17 cellular contexts compared by ENCODE assay signal in the genomic region with DNA sequence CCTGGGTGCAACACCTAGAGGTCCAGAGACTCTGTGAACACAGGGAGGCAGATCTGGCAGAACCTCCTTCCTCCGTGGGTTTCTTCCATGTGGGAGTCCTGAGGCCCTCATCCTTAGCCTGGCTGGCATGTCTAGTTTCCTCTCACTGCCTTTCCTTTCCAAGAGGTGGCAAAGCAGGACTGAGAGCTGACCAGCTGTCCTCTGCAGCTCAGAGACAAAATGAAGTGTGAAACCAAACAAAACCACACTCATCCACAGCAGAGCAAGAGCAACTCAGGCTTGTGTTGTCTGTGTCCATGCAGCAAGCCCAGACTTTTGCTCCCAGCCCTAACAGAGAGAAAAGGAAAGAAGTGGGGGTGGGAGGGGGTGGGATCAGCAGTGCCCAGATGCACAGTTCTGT.
"Had no signal": no experiment of that assay in that cellular context is flagged by ENCODE, and none has a peak within 500 bp of the region (broad histone marks: within the 10 kb centered on the region; RNA-seq: fewer than 3 reads in every experiment).

No MANE protein-coding gene starts in this region.

- H3K9me3 ChIP-seq: adrenal gland, lower lobe of right lung had no signal

- H3K36me3 ChIP-seq: adrenal gland, esophagus muscularis mucosa, lower lobe of right lung had no signal

- H3K4me1 ChIP-seq: lower lobe of right lung had no signal

- H3K27me3 ChIP-seq: adrenal gland, esophagus muscularis mucosa had no signal

- H3K27ac ChIP-seq: adrenal gland, esophagus muscularis mucosa, lower lobe of right lung, skin epidermis had no signal

- H3K4me3 ChIP-seq: adrenal gland, esophagus muscularis mucosa, lower lobe of right lung, skin epidermis had no signal

- DNase-seq: activated CD4-positive, alpha-beta T cell treated with anti-CD3 and anti-CD28 coated beads for 4 hours; activated CD8-positive, alpha-beta T cell treated with anti-CD3 and anti-CD28 coated beads for 36 hours; activated effector memory CD4-positive, alpha-beta T cell treated with Interleukin-2 at 50 U/mL for 16 hours; activated naive CD4-positive, alpha-beta T cell treated with anti-CD3 and anti-CD28 coated beads, Interleukin-2, amount 50 U/mL, for 16 hours; activated T-cell treated with anti-CD3 and anti-CD28 coated beads, Interleukin-2, amount 50 U/mL, for 4 hours; adrenal gland; cortex of kidney; effector CD4-positive, alpha-beta T cell; left colon; lower lobe of right lung; midbrain; posterior cingulate gyrus; stimulated activated naive CD8-positive, alpha-beta T cell treated with anti-CD3 and anti-CD28 coated beads, Interleukin-15, amount 100 ng/mL, for 72 hours; T-helper 2 cell had no signal

- ATAC-seq: activated CD8-positive, alpha-beta T cell treated with anti-CD3 and anti-CD28 coated beads for 36 hours; activated T-cell treated with anti-CD3 and anti-CD28 coated beads, Interleukin-2, amount 50 U/mL, for 4 hours; left colon; lower lobe of right lung; WTC11 had no signal
